Comparison of ENCODE assay signal across 14 cellular contexts in genomic region chr17:30450125-30451027, GRCh38. TPM values are rescaled to one million over a fixed set of nuclear protein-coding genes. Genes with fewer than 3 reads are reported as not detected.
DNase-seq lines count a peak whose midpoint lies in the region; ATAC-seq and TF ChIP-seq lines count a peak whose summit lies in the region.
"Had no signal": no experiment of that assay in that cellular context is flagged by ENCODE, and none has a peak within 500 bp of the region (broad histone marks: within the 10 kb centered on the region; RNA-seq: fewer than 3 reads in every experiment).

No MANE protein-coding gene starts in this region.

- TF ChIP-seq POLR2A in sigmoid colon (IDR thresholded peaks at IDR 0.05) = no peak

- 89 to 94% methylated on average over 12 of the region's 12 CpGs for WGBS in sigmoid colon, 2 donors

- H3K4me1 ChIP-seq in thoracic aorta (ENCODE audit: control insufficient read depth in 1 of 2, low read depth in 2 of 2) (peaks cover 5 to 16% of the 10 kb centered on the region in 2 donors), sigmoid colon (peaks cover 0 to 8% (median 0%) of the 10 kb centered on the region in 4 donors)
- H3K4me1 ChIP-seq: BLaER1 treated with 17β-estradiol and CSF1 and Interleukin-3, amounts not matched to agents 10 nM and 100 nM had no signal

- H3K27ac ChIP-seq in thoracic aorta (peak overlapping the region; percentile 29 to 63), sigmoid colon (no peak overlapping the region)
- H3K27ac ChIP-seq: BLaER1 treated with 17β-estradiol and CSF1 and Interleukin-3, amounts not matched to agents 10 nM and 100 nM had no signal

- no peaks in the 10 kb centered on the region for H3K27me3 ChIP-seq in thoracic aorta (replicated peaks; ENCODE audit: insufficient read depth)
- H3K27me3 ChIP-seq in sigmoid colon = no peaks in the 10 kb centered on the region
- H3K27me3 ChIP-seq: BLaER1 treated with 17β-estradiol and CSF1 and Interleukin-3, amounts not matched to agents 10 nM and 100 nM had no signal

- peaks cover 12% of the 10 kb centered on the region for H3K36me3 ChIP-seq in thoracic aorta
- H3K36me3 ChIP-seq in sigmoid colon = peaks cover 1 to 62% (median 12%) of the 10 kb centered on the region in 4 donors

- DNase-seq in HuH-7 (ENCODE audit: low spot score) = peak; percentile 30
- peak; percentile 59 to 82 for DNase-seq in cardiac fibroblast (ENCODE audit: low read depth in 2 of 2)
- peak; percentile 57 for DNase-seq in islet precursor cell
- DNase-seq in thoracic aorta (ENCODE audit: low spot score) = no peak
- no peak for DNase-seq in sigmoid colon
- DNase-seq in medulla oblongata (ENCODE audit: extremely low spot score) = no peak
- DNase-seq: left ventricle myocardium superior, naive B cell, NCI-H1694, SIG-M5, T-helper 2 cell had no signal

- TF ChIP-seq CTCF in cardiac fibroblast (IDR thresholded peaks at IDR 0.05; ENCODE audit: low read depth, low read length) (no peak), thoracic aorta (IDR thresholded peaks at IDR 0.05) (no peak), sigmoid colon (IDR thresholded peaks at IDR 0.05) (no peak)

- ATAC-seq in thoracic aorta (ENCODE audit: insufficient number of reproducible peaks, low FRiP score, low read depth) (no peak), HG03039 (IDR thresholded peaks at IDR 0.05; ENCODE audit: unreplicated experiment) (no peak)
- ATAC-seq: stimulated activated memory B cell treated with anti-CD40 and anti-IgM and Interleukin-4, amounts not matched to agents 10 μg/mL and 1 μg/mL and 100 μg/mL, for 72 hours had no signal

- intact Hi-C loops in sigmoid colon (cut with DNase I) = no loop called here

- no peaks in the 10 kb centered on the region for H3K9me3 ChIP-seq in thoracic aorta
- no peaks in the 10 kb centered on the region for H3K9me3 ChIP-seq in sigmoid colon

- no peak for TF ChIP-seq EP300 in sigmoid colon (IDR thresholded peaks at IDR 0.05)

- H3K4me3 ChIP-seq in cardiac fibroblast (replicated peaks in 1 of 2; ENCODE audit: low read depth in 2 of 2, low read length in 2 of 2) = no peak overlapping the region
- no peak overlapping the region for H3K4me3 ChIP-seq in thoracic aorta
- H3K4me3 ChIP-seq in sigmoid colon = no peak overlapping the region
- H3K4me3 ChIP-seq: BLaER1 treated with 17β-estradiol and CSF1 and Interleukin-3, amounts not matched to agents 10 nM and 100 nM had no signal

RNA-seq across cellular contexts. Expression of gene GOSR1, which starts 26.8 kb away (rescaled TPM):
- total RNA-seq in thoracic aorta (10 to 100 TPM; 29.6 to 54.9 TPM), sigmoid colon (10 to 100 TPM; 28.2 to 51.3 (median 46.3) TPM)
- polyA plus RNA-seq in sigmoid colon = 10 to 100 TPM; 11.4 to 22.3 (median 14.6) TPM

Comparison
In these comparisons a context has a peak if more than half of its experiments do, and no peak if none do; other contexts are left out.
1. DNase-seq: peak in HuH-7 (single experiment), cardiac fibroblast (2 of 2) and islet precursor cell (single experiment); none in thoracic aorta (single experiment), sigmoid colon (single experiment) and medulla oblongata (single experiment).
2. H3K27ac ChIP-seq: peak in thoracic aorta (2 of 2); none in sigmoid colon (0 of 4).